In genomic region chr7:101678713-101679112, GRCh38 we compare ENCODE assay signal across 17 cellular contexts. TPM values are rescaled to one million over a fixed set of nuclear protein-coding genes. Genes with fewer than 3 reads are reported as not detected.
A peak's percentile ranks its signal among the peaks of the same experiment; 100 is the strongest.
DNase-seq lines count a peak whose midpoint lies in the region; ATAC-seq and TF ChIP-seq lines count a peak whose summit lies in the region.
"Had no signal": no experiment of that assay in that cellular context is flagged by ENCODE, and none has a peak within 500 bp of the region (broad histone marks: within the 10 kb centered on the region; RNA-seq: fewer than 3 reads in every experiment).

No MANE protein-coding gene starts in this region.

- H3K27me3 ChIP-seq in right cardiac atrium (ENCODE audit: control insufficient read depth, insufficient read depth): no peaks in the 10 kb centered on the region

- WGBS in right cardiac atrium: 68% methylated on average over 8 of the region's 8 CpGs

- H3K27ac ChIP-seq in right cardiac atrium (ENCODE audit: low read length): no peak overlapping the region

- POLR2A ChIA-PET in GM10248 (lab: Yijun Ruan, JAX): no interaction called here

- peaks cover 9% of the 10 kb centered on the region for H3K4me1 ChIP-seq in right cardiac atrium (ENCODE audit: control insufficient read depth, insufficient read depth, low read length)

- CTCF ChIA-PET in GM10248 (lab: Yijun Ruan, JAX): interaction anchor here (2.2 kb wide), 1 partner anchor 558 kb away, joined by 5 read pairs; no protein-coding TSS in a partner anchor

- ATAC-seq in right cardiac atrium (no peak), Right ventricle myocardium inferior (no peak), GM18907 (IDR thresholded peaks at IDR 0.05; ENCODE audit: unreplicated experiment) (no peak), HG02884 (IDR thresholded peaks at IDR 0.05; ENCODE audit: unreplicated experiment) (no peak)
- ATAC-seq: left lobe of liver had no signal

- H3K4me3 ChIP-seq in right cardiac atrium (ENCODE audit: low read length) (no peak overlapping the region), foreskin fibroblast (ENCODE audit: low read depth in 1 of 2, low read length in 2 of 2) (no peak overlapping the region)

- peak; percentile 45 to 68 (median 56) for DNase-seq in right cardiac atrium
- DNase-seq in Right ventricle myocardium inferior (ENCODE audit: missing footprints): no peak
- DNase-seq in T1000 (lab: John Stamatoyannopoulos, UW): peak; percentile 40
- DNase-seq in foreskin fibroblast: peak; percentile 48 to 54
- no peak for DNase-seq in cortex of kidney (lab: John Stamatoyannopoulos, UW)
- DNase-seq in GM10248 (ENCODE audit: extremely low spot score): no peak
- DNase-seq: activated CD4-positive, alpha-beta memory T cell treated with anti-CD3 and anti-CD28 coated beads, Interleukin-2, amount 10 ng/mL, durations not matched to agents 7 days and 5 days; Calu3; SHP77 treated with DMSO at 0.1 percent for 48 hours had no signal

- TF ChIP-seq CTCF in foreskin fibroblast (IDR thresholded peaks at IDR 0.05; ENCODE audit: low read depth, low read length) (no peak), GM10248 (IDR thresholded peaks at IDR 0.05; ENCODE audit: control extremely low read depth, extremely low read depth, low read depth, missing control alignments) (no peak)

- no peaks in the 10 kb centered on the region for H3K9me3 ChIP-seq in right cardiac atrium (ENCODE audit: control insufficient read depth, low read length)

- intact Hi-C loops in right cardiac atrium (cut with DNase I) (no loop called here), Right ventricle myocardium inferior (cut with DNase I) (no loop called here)

RNA-seq across cellular contexts. Expression of gene MYL10, which starts 49.6 kb away (rescaled TPM):
- total RNA-seq in right cardiac atrium (not detected), Right ventricle myocardium inferior (not detected)
- not detected for polyA plus RNA-seq in right cardiac atrium
- total RNA-seq: activated CD4-positive, alpha-beta memory T cell treated with anti-CD3 and anti-CD28 coated beads, Interleukin-2, amount 10 ng/mL, durations not matched to agents 7 days and 5 days; activated T-helper 1 cell treated with anti-CD3 and anti-CD28 coated beads, Interleukin-12 subunit alpha, Interleukin-12 subunit beta, Interleukin-2, Interleukin-4 antibody, amounts not matched to agents 30 ng/mL and 10 ng/mL and 1 ng/mL, durations not matched to agents 14 hours and 24 hours and 36 hours; Calu3; left lobe of liver; pulmonary artery endothelial cell; subcutaneous adipose tissue had no signal
- polyA plus RNA-seq: adipose tissue, esophagus had no signal

Comparison
In these comparisons a context has a peak if more than half of its experiments do, and no peak if none do; other contexts are left out.
1. DNase-seq: peak in right cardiac atrium (3 of 3), T1000 (single experiment) and foreskin fibroblast (2 of 2); none in Right ventricle myocardium inferior (single experiment), cortex of kidney (single experiment) and GM10248 (single experiment).